In the genomic region with DNA sequence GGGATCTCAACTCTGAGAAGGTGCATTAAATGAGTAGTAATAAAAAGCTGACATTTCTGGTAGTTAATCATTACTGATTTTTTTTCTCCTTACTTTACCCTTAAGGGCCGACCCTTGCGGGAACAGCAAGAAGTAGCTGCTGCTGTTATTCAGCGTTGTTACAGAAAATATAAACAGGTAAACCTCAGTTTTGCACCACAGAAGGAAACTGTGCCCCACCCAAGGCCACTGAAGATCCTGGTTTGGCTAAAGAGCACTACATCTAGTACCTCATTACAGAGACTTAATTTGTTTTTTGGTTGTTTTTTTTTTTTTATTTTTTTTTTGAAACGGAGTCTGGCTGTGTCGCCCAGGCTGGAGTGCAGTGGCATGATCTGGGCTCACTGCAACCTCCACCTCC, we compare ENCODE assay signal across 29 cellular contexts.
"Had no signal": no experiment of that assay in that cellular context is flagged by ENCODE, and none has a peak within 500 bp of the region (broad histone marks: within the 10 kb centered on the region; RNA-seq: fewer than 3 reads in every experiment).

No MANE protein-coding gene starts in this region.

- H3K9me3 ChIP-seq: colonic mucosa, heart left ventricle had no signal

- ATAC-seq: activated CD4-positive, CD25-positive, alpha-beta regulatory T cell treated with anti-CD3 and anti-CD28 coated beads, Interleukin-2, amount 50 U/mL, for 24 hours; activated T-cell treated with anti-CD3 and anti-CD28 coated beads, Interleukin-2, amount 50 U/mL, for 4 hours; activated T-helper 17 cell treated with anti-CD3 and anti-CD28 coated beads, Interleukin-2, amount 50 U/mL, for 72 hours; esophagus mucosa; heart left ventricle had no signal

- H3K4me3 ChIP-seq: colonic mucosa, heart left ventricle had no signal

- H3K4me3 Mint-ChIP-seq: activated B cell treated with CpG ODN at 0.5 μM for 24 hours; activated CD4-positive, alpha-beta memory T cell treated with anti-CD3 and anti-CD28 coated beads, Interleukin-2, amount 10 ng/mL, durations not matched to agents 7 days and 5 days; activated naive CD8-positive, alpha-beta T cell; activated T-cell treated with anti-CD3 and anti-CD28 coated beads, Interleukin-2, amount 50 U/mL, for 4 hours; activated T-helper 17 cell treated with anti-CD3 and anti-CD28 coated beads, Interleukin-2, amount 50 U/mL, for 72 hours; endodermal cell; T-cell; T-helper 1 cell treated with Interleukin-12 subunit alpha and Interleukin-12 subunit beta and Interleukin-4 antibody, amounts not matched to agents 30 μg/mL and 1 μg/mL, for 36 hours; T-helper 2 cell treated with Interferon-gamma antibody and Interleukin-4, amounts not matched to agents 5 μg/mL and 100 μg/mL, for 36 hours had no signal

- H3K36me3 ChIP-seq: brain microvascular endothelial cell, colonic mucosa had no signal

- H3K27ac Mint-ChIP-seq: activated B cell treated with CpG ODN at 0.5 μM for 24 hours; activated naive CD8-positive, alpha-beta T cell; activated T-helper 17 cell treated with anti-CD3 and anti-CD28 coated beads, Interleukin-2, amount 50 U/mL, for 72 hours; endodermal cell; T-helper 1 cell treated with Interleukin-12 subunit alpha and Interleukin-12 subunit beta and Interleukin-4 antibody, amounts not matched to agents 30 μg/mL and 1 μg/mL, for 36 hours; T-helper 2 cell treated with Interferon-gamma antibody and Interleukin-4, amounts not matched to agents 5 μg/mL and 100 μg/mL, for 36 hours had no signal

- H3K36me3 Mint-ChIP-seq: activated naive CD8-positive, alpha-beta T cell; T-cell had no signal

- H3K4me1 Mint-ChIP-seq: activated B cell treated with CpG ODN at 0.5 μM for 24 hours had no signal

- H3K9me3 Mint-ChIP-seq: activated B cell treated with CpG ODN at 0.5 μM for 24 hours; activated CD4-positive, alpha-beta memory T cell treated with anti-CD3 and anti-CD28 coated beads, Interleukin-2, amount 10 ng/mL, durations not matched to agents 7 days and 5 days; activated T-cell treated with anti-CD3 and anti-CD28 coated beads, Interleukin-2, amount 50 U/mL, for 4 hours; activated T-helper 17 cell treated with anti-CD3 and anti-CD28 coated beads, Interleukin-2, amount 50 U/mL, for 72 hours; endodermal cell; T-cell; T-helper 1 cell treated with Interleukin-12 subunit alpha and Interleukin-12 subunit beta and Interleukin-4 antibody, amounts not matched to agents 30 μg/mL and 1 μg/mL, for 36 hours; T-helper 2 cell treated with Interferon-gamma antibody and Interleukin-4, amounts not matched to agents 5 μg/mL and 100 μg/mL, for 36 hours had no signal

- H3K27me3 ChIP-seq: brain microvascular endothelial cell, colonic mucosa, heart left ventricle had no signal

- DNase-seq: activated B cell treated with CpG ODN at 0.5 μM for 24 hours; activated CD4-positive, alpha-beta memory T cell treated with anti-CD3 and anti-CD28 coated beads, Interleukin-2, amount 10 ng/mL, durations not matched to agents 7 days and 5 days; activated CD4-positive, alpha-beta T cell treated with anti-CD3 and anti-CD28 coated beads for 48 hours; activated CD4-positive, alpha-beta T cell treated with anti-CD3 and anti-CD28 coated beads, Interleukin-2, amount 50 U/mL, for 4 hours; activated effector memory CD4-positive, alpha-beta T cell treated with Interleukin-2 at 50 U/mL for 16 hours; activated gamma-delta T cell treated with Interleukin-2 at 50 U/mL for 16 hours; activated naive CD4-positive, alpha-beta T cell treated with anti-CD3 and anti-CD28 coated beads, Interleukin-2, amount 50 U/mL, for 16 hours; activated naive CD4-positive, alpha-beta T cell treated with Interleukin-2 at 50 U/mL for 16 hours; activated T-cell treated with anti-CD3 and anti-CD28 coated beads, Interleukin-2, amount 50 U/mL, for 4 hours; amniotic stem cell; anterior cingulate cortex; brain microvascular endothelial cell; cerebellar nuclear complex; colonic mucosa; effector CD8-positive, alpha-beta T cell; endodermal cell; foreskin fibroblast; glutamatergic neuron; heart left ventricle; SW 1271; T-cell; T1000; WERI-Rb-1 had no signal

- H3K27me3 Mint-ChIP-seq: activated B cell treated with CpG ODN at 0.5 μM for 24 hours; activated naive CD8-positive, alpha-beta T cell; activated T-helper 17 cell treated with anti-CD3 and anti-CD28 coated beads, Interleukin-2, amount 50 U/mL, for 72 hours had no signal

- H3K27ac ChIP-seq: brain microvascular endothelial cell, colonic mucosa, heart left ventricle, WERI-Rb-1 had no signal

- H3K4me1 ChIP-seq: colonic mucosa had no signal
